In the genomic region with DNA sequence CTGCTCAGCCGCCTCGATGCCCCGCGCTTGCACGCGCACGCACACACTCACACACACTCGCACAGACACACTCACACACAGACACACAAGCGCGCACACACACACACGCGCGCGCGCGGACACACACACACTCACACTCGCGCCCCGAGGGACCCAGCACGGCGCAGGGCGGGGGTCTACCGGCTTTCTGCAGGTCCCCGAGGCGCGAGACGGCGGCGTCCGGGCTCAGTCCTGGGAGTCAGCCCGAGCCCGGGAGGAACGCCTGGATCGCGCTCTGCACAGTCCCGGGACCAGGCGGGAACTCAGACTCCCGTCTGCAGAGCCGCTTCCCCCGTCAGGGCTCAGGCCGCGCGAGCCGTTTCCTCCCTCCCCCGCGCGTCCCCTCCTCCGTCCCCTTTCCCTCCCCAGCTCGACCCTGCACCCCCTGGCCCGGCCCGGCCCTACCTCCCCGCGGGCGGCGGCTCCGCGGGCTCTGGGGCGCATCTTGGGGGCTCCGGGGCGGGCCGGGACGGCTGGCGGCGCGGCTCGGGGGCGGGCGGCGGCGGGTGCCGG, we compare ENCODE assay signal across 8 cellular contexts. TPM values are rescaled to one million over a fixed set of nuclear protein-coding genes. Genes with fewer than 3 reads are reported as not detected.
DNase-seq lines count a peak whose midpoint lies in the region; ATAC-seq, FAIRE-seq and TF ChIP-seq lines count a peak whose summit lies in the region.

No MANE protein-coding gene starts in this region.

- H3K79me2 ChIP-seq in DOHH2 (ENCODE audit: control insufficient read depth, low read length): no peaks in the 10 kb centered on the region
- no peaks in the 10 kb centered on the region for H3K79me2 ChIP-seq in Karpas-422 (ENCODE audit: low read length)

- H3K36me3 ChIP-seq in DOHH2 (ENCODE audit: control insufficient read depth, low read length): no peaks in the 10 kb centered on the region
- no peaks in the 10 kb centered on the region for H3K36me3 ChIP-seq in breast epithelium
- no peaks in the 10 kb centered on the region for H3K36me3 ChIP-seq in kidney (ENCODE audit: control insufficient read depth in 1 of 2, insufficient read depth in 2 of 2, low read length in 2 of 2)
- H3K36me3 ChIP-seq in Karpas-422 (ENCODE audit: insufficient read depth, low read length): no peaks in the 10 kb centered on the region

- peaks cover 5% of the 10 kb centered on the region for H3F3A ChIP-seq in DOHH2 (ENCODE audit: control insufficient read depth, insufficient read depth)

- H3K4me3 ChIP-seq in DOHH2 (ENCODE audit: low read length) (peak overlapping the region; percentile 31), LNCaP clone FGC (ENCODE audit: low read depth, low read length) (peak overlapping the region; percentile 35), breast epithelium (peak overlapping the region; percentile 60 to 87 (median 70)), kidney (ENCODE audit: low read length in 2 of 2) (peak overlapping the region; percentile 15 to 63), Karpas-422 (ENCODE audit: low read length) (no peak overlapping the region)

- H3K27me3 Mint-ChIP-seq in stimulated activated naive B cell treated with anti-CD40 and anti-IgM and Interleukin-4, amounts not matched to agents 10 μg/mL and 1 μg/mL and 100 μg/mL, for 72 hours: peaks cover 61 to 73% of the 10 kb centered on the region in 2 donors

- H3K9ac ChIP-seq in kidney (ENCODE audit: low read length in 2 of 2) (peak overlapping the region in 1 of 2 donors; percentile 69), Karpas-422 (ENCODE audit: low read length) (no peak overlapping the region)

- H2AFZ ChIP-seq in Karpas-422 (ENCODE audit: low read length): no peak overlapping the region

- H3K9me3 Mint-ChIP-seq in stimulated activated naive B cell treated with anti-CD40 and anti-IgM and Interleukin-4, amounts not matched to agents 10 μg/mL and 1 μg/mL and 100 μg/mL, for 72 hours: no peaks in the 10 kb centered on the region

- peak overlapping the region; percentile 55 for H3K4me2 ChIP-seq in DOHH2 (ENCODE audit: low read length)
- no peak overlapping the region for H3K4me2 ChIP-seq in Karpas-422 (ENCODE audit: low read depth, low read length, poor library complexity, severe bottlenecking)

- intact Hi-C loops in breast epithelium (cut with DNase I; ENCODE audit: low total_unique reads) (no loop called here), kidney (cut with DNase I) (no loop called here)

- peak; percentile 35 to 58 for ATAC-seq in stimulated activated naive B cell treated with anti-CD40 and anti-IgM and Interleukin-4, amounts not matched to agents 10 μg/mL and 1 μg/mL and 100 μg/mL, for 72 hours (replicated peaks)
- ATAC-seq in GM18520 (IDR thresholded peaks at IDR 0.05; ENCODE audit: unreplicated experiment) (no peak), HG03108 (IDR thresholded peaks at IDR 0.05; ENCODE audit: unreplicated experiment) (no peak)

- H3K27me3 ChIP-seq in DOHH2 (ENCODE audit: control insufficient read depth, low read length) (peaks cover 55% of the 10 kb centered on the region), breast epithelium (peaks cover 0 to 10% of the 10 kb centered on the region in 2 donors), Karpas-422 (ENCODE audit: low read length) (no peaks in the 10 kb centered on the region)

- H3K27ac Mint-ChIP-seq in stimulated activated naive B cell treated with anti-CD40 and anti-IgM and Interleukin-4, amounts not matched to agents 10 μg/mL and 1 μg/mL and 100 μg/mL, for 72 hours: no peak overlapping the region

- H3K27ac ChIP-seq in DOHH2 (ENCODE audit: low read depth, low read length) (no peak overlapping the region), breast epithelium (peak overlapping the region; percentile 36 to 93), kidney (ENCODE audit: low read depth in 2 of 2, low read length in 2 of 2) (peak overlapping the region; percentile 76 to 80), Karpas-422 (ENCODE audit: low read length) (no peak overlapping the region)

- TF ChIP-seq CTCF in DOHH2 (IDR thresholded peaks at IDR 0.05; ENCODE audit: low read depth, low read length, poor library complexity, severe bottlenecking) (no peak), LNCaP clone FGC (IDR thresholded peaks at IDR 0.05; ENCODE audit: control insufficient read depth, extremely low read depth, insufficient read depth) (no peak), breast epithelium (IDR thresholded peaks at IDR 0.05) (no peak), kidney (IDR thresholded peaks at IDR 0.05; ENCODE audit: borderline replicate concordance, extremely low read depth, insufficient read depth) (no peak)

- peak overlapping the region; percentile 87 to 89 for H3K4me3 Mint-ChIP-seq in stimulated activated naive B cell treated with anti-CD40 and anti-IgM and Interleukin-4, amounts not matched to agents 10 μg/mL and 1 μg/mL and 100 μg/mL, for 72 hours

- no peak for FAIRE-seq in kidney (lab: Jason Lieb, UNC)

- no peak for TF ChIP-seq POLR2A in breast epithelium (IDR thresholded peaks at IDR 0.05)

- H3K4me1 ChIP-seq in DOHH2 (ENCODE audit: control insufficient read depth, low read length): peaks cover 26% of the 10 kb centered on the region
- H3K4me1 ChIP-seq in breast epithelium: no peaks in the 10 kb centered on the region
- peaks cover 5 to 6% of the 10 kb centered on the region in 2 donors for H3K4me1 ChIP-seq in kidney (ENCODE audit: control insufficient read depth in 1 of 2, insufficient read depth in 1 of 2, low read depth in 1 of 2, low read length in 2 of 2)
- no peaks in the 10 kb centered on the region for H3K4me1 ChIP-seq in Karpas-422 (ENCODE audit: low read length)

- H3K4me1 Mint-ChIP-seq in stimulated activated naive B cell treated with anti-CD40 and anti-IgM and Interleukin-4, amounts not matched to agents 10 μg/mL and 1 μg/mL and 100 μg/mL, for 72 hours: peaks cover 18 to 24% of the 10 kb centered on the region in 2 donors

- no peaks in the 10 kb centered on the region; the same call in 1 of the 2 replicates for H4K20me1 ChIP-seq in DOHH2 (ENCODE audit: control insufficient read depth, insufficient read depth, low read depth, low read length)
- H4K20me1 ChIP-seq in Karpas-422 (ENCODE audit: insufficient read depth, low read depth, low read length): no peaks in the 10 kb centered on the region

- no peaks in the 10 kb centered on the region for H3K9me2 ChIP-seq in DOHH2 (replicated peaks; ENCODE audit: control insufficient read depth, low read length)
- no peaks in the 10 kb centered on the region for H3K9me2 ChIP-seq in Karpas-422 (replicated peaks; ENCODE audit: insufficient read depth, low read length)

- H3K9me3 ChIP-seq in DOHH2 (ENCODE audit: control insufficient read depth, insufficient read depth, low read length) (no peaks in the 10 kb centered on the region), breast epithelium (no peaks in the 10 kb centered on the region), kidney (ENCODE audit: control insufficient read depth in 1 of 2, low read length in 2 of 2) (no peaks in the 10 kb centered on the region), Karpas-422 (ENCODE audit: low read length) (no peaks in the 10 kb centered on the region)

- H3K36me3 Mint-ChIP-seq in stimulated activated naive B cell treated with anti-CD40 and anti-IgM and Interleukin-4, amounts not matched to agents 10 μg/mL and 1 μg/mL and 100 μg/mL, for 72 hours: peaks cover 0 to 6% of the 10 kb centered on the region in 2 donors

- no peak for DNase-seq in LNCaP clone FGC (ENCODE audit: low read depth)
- DNase-seq in breast epithelium (ENCODE audit: low spot score in 2 of 2): peak in 1 of 2 donors; percentile 57
- DNase-seq in kidney: peak; percentile 85
- no peak for DNase-seq in stimulated activated naive B cell treated with anti-CD40 and anti-IgM and Interleukin-4, amounts not matched to agents 10 μg/mL and 1 μg/mL and 100 μg/mL, for 72 hours
- DNase-seq in Karpas-422: no peak

RNA-seq across cellular contexts. Expression of gene DENND2A, which starts 0.5 kb away (rescaled TPM):
- 10 to 100 TPM in 1 of 3 donors, 1 to 10 TPM in 2; 6.9 to 13.1 (median 7.6) TPM for total RNA-seq in breast epithelium
- 18.0 TPM for total RNA-seq in kidney
- 6.5 TPM for polyA plus RNA-seq in kidney (ENCODE audit: insufficient read depth, low read depth, low replicate concordance)
- not detected in 2 replicates for total RNA-seq in Karpas-422 (2014; rRNA removed; shearing (Covaris generic); ENCODE audit: low replicate concordance)

RNA-seq across cellular contexts. Expression of gene ADCK2, which starts 32.6 kb away (rescaled TPM):
- total RNA-seq in breast epithelium (10 to 100 TPM; 21.8 to 31.9 (median 23.6) TPM), kidney (18.7 TPM)
- 18.8 TPM for polyA plus RNA-seq in kidney (ENCODE audit: insufficient read depth, low read depth, low replicate concordance)
- total RNA-seq in Karpas-422 (2014; rRNA removed; shearing (Covaris generic); ENCODE audit: low replicate concordance): 16.8 and 27.1 TPM in 2 replicates

RNA-seq across cellular contexts. Expression of gene NDUFB2, which starts 56.4 kb away (rescaled TPM):
- total RNA-seq in breast epithelium (100 to 1,000 TPM in 2 of 3 donors, 10 to 100 TPM in 1; 85.0 to 151 (median 149) TPM), kidney (255 TPM)
- polyA plus RNA-seq in kidney (ENCODE audit: insufficient read depth, low read depth, low replicate concordance): 998 TPM
- 297 and 328 TPM in 2 replicates for total RNA-seq in Karpas-422 (2014; rRNA removed; shearing (Covaris generic); ENCODE audit: low replicate concordance)

Comparison
In these comparisons a context has a peak if more than half of its experiments do, and no peak if none do; other contexts are left out.
1. H3K27ac ChIP-seq: peak in breast epithelium (2 of 2) and kidney (2 of 2); none in DOHH2 (single experiment) and Karpas-422 (single experiment).
2. ATAC-seq: peak in stimulated activated naive B cell treated with anti-CD40 and anti-IgM and Interleukin-4, amounts not matched to agents 10 μg/mL and 1 μg/mL and 100 μg/mL, for 72 hours (2 of 2); none in GM18520 (single experiment) and HG03108 (single experiment).